27 cellular contexts compared by ENCODE assay signal in genomic region chr5:96074460-96075254, GRCh38.
A peak's percentile ranks its signal among the peaks of the same experiment; 100 is the strongest.
DNase-seq lines count a peak whose midpoint lies in the region; ATAC-seq and TF ChIP-seq lines count a peak whose summit lies in the region.
"Had no signal": no experiment of that assay in that cellular context is flagged by ENCODE, and none has a peak within 500 bp of the region (broad histone marks: within the 10 kb centered on the region; RNA-seq: fewer than 3 reads in every experiment).

No MANE protein-coding gene starts in this region.

- H3K9me3 Mint-ChIP-seq in HFFc6 = no peaks in the 10 kb centered on the region
- H3K9me3 Mint-ChIP-seq in WTC11 = no peaks in the 10 kb centered on the region
- H3K9me3 Mint-ChIP-seq: activated CD4-positive, alpha-beta memory T cell treated with anti-CD3 and anti-CD28 coated beads, Interleukin-2, amount 10 ng/mL, durations not matched to agents 7 days and 5 days; activated T-helper 17 cell treated with anti-CD3 and anti-CD28 coated beads, Interleukin-2, amount 50 U/mL, for 72 hours; H9; natural killer cell; T-helper 1 cell treated with Interleukin-12 subunit alpha and Interleukin-12 subunit beta and Interleukin-4 antibody, amounts not matched to agents 30 μg/mL and 1 μg/mL, for 36 hours had no signal

- POLR2A ChIA-PET in WTC11 (lab: Charles Lee) = no interaction called here

- H3K4me1 ChIP-seq in hepatocyte (ENCODE audit: insufficient read depth) (no peaks in the 10 kb centered on the region), aorta (ENCODE audit: control insufficient read depth in 1 of 2, insufficient read depth in 2 of 2, low read length in 2 of 2) (no peaks in the 10 kb centered on the region)
- no peaks in the 10 kb centered on the region for H3K4me1 ChIP-seq in effector memory CD4-positive, alpha-beta T cell (ENCODE audit: control insufficient read depth, insufficient read depth, low read length, poor library complexity, severe bottlenecking)
- H3K4me1 ChIP-seq: transverse colon had no signal

- H3K36me3 Mint-ChIP-seq in HFFc6 (ENCODE audit: low read depth) (peaks cover 35% of the 10 kb centered on the region), WTC11 (no peaks in the 10 kb centered on the region)
- H3K36me3 Mint-ChIP-seq: CD4-positive, alpha-beta memory T cell; natural killer cell had no signal

- intact Hi-C loops in aorta (cut with DNase I) = no loop called here

- WGBS in hepatocyte (ENCODE audit: low lambda C conversion rate, missing lambda C conversion rate) = 76% methylated on average over 3 of the region's 3 CpGs
- 42 to 46% methylated on average over 3 of the region's 3 CpGs for WGBS in aorta, 2 donors

- DNase-seq in A172 (ENCODE audit: low spot score) (peak; percentile 62), HFFc6 (no peak), WTC11 (ENCODE audit: low spot score) (no peak), hepatocyte (ENCODE audit: low spot score) (no peak), aorta (no peak)
- DNase-seq in effector memory CD4-positive, alpha-beta T cell = no peak
- DNase-seq: activated CD4-positive, alpha-beta memory T cell treated with anti-CD3 and anti-CD28 coated beads, Interleukin-2, amount 10 ng/mL, durations not matched to agents 7 days and 5 days; activated CD4-positive, CD25-positive, alpha-beta regulatory T cell treated with anti-CD3 and anti-CD28 coated beads, Interleukin-2, amount 50 U/mL, for 72 hours; activated CD8-positive, alpha-beta memory T cell treated with anti-CD3 and anti-CD28 coated beads, Interleukin-2, amount 50 U/mL, for 48 hours; activated naive CD4-positive, alpha-beta T cell treated with anti-CD3 and anti-CD28 coated beads, Interleukin-2, amount 50 U/mL, for 16 hours; amygdala; CD4-positive, alpha-beta memory T cell; dermis blood vessel endothelial cell; H9; islet precursor cell; Karpas-422; natural killer cell; NCI-H1694 treated with DMSO at 0.1 percent for 48 hours; NCI-H2171 treated with DMSO at 0.1 percent for 48 hours; ovary; retina; stimulated activated CD4-positive, alpha-beta T cell treated with anti-CD3 and anti-CD28 coated beads, Interleukin-2, amount 100 ng/mL, for 24 hours; transverse colon had no signal

- H3K27ac ChIP-seq in hepatocyte (no peak overlapping the region), aorta (ENCODE audit: low read depth in 1 of 2, low read length in 2 of 2) (no peak overlapping the region)
- no peak overlapping the region for H3K27ac ChIP-seq in effector memory CD4-positive, alpha-beta T cell (ENCODE audit: insufficient read depth, low read length, poor library complexity, severe bottlenecking)
- H3K27ac ChIP-seq: ovary, transverse colon had no signal

- no peaks in the 10 kb centered on the region for H3K9me3 ChIP-seq in hepatocyte (ENCODE audit: low read depth)
- H3K9me3 ChIP-seq in effector memory CD4-positive, alpha-beta T cell (ENCODE audit: control insufficient read depth, low read length) = no peaks in the 10 kb centered on the region
- H3K9me3 ChIP-seq in aorta (ENCODE audit: control insufficient read depth, low read length) = no peaks in the 10 kb centered on the region
- H3K9me3 ChIP-seq: ovary, transverse colon had no signal

- H3K4me1 Mint-ChIP-seq in HFFc6 (ENCODE audit: low read depth) (peaks cover 90% of the 10 kb centered on the region), WTC11 (peaks cover 12% of the 10 kb centered on the region)
- H3K4me1 Mint-ChIP-seq: CD4-positive, alpha-beta memory T cell; natural killer cell had no signal

- no peaks in the 10 kb centered on the region for H3K9me2 ChIP-seq in hepatocyte (replicated peaks; ENCODE audit: insufficient read depth)

- H2AFZ ChIP-seq in hepatocyte = no peak overlapping the region

- H3K4me3 Mint-ChIP-seq in HFFc6 (no peak overlapping the region; the same call in 1 of the 2 replicates), WTC11 (no peak overlapping the region)
- H3K4me3 Mint-ChIP-seq: activated CD4-positive, alpha-beta memory T cell treated with anti-CD3 and anti-CD28 coated beads, Interleukin-2, amount 10 ng/mL, durations not matched to agents 7 days and 5 days; activated T-helper 17 cell treated with anti-CD3 and anti-CD28 coated beads, Interleukin-2, amount 50 U/mL, for 72 hours; CD4-positive, alpha-beta memory T cell; H9; natural killer cell; T-helper 1 cell treated with Interleukin-12 subunit alpha and Interleukin-12 subunit beta and Interleukin-4 antibody, amounts not matched to agents 30 μg/mL and 1 μg/mL, for 36 hours had no signal

- ATAC-seq in WTC11 (no peak), HG03520 (IDR thresholded peaks at IDR 0.05; ENCODE audit: unreplicated experiment) (no peak), GM21786 (IDR thresholded peaks at IDR 0.05; ENCODE audit: unreplicated experiment) (no peak), aorta (ENCODE audit: low FRiP score) (no peak)
- ATAC-seq: activated T-helper 17 cell treated with anti-CD3 and anti-CD28 coated beads, Interleukin-2, amount 50 U/mL, for 72 hours; natural killer cell had no signal

- H4K20me1 ChIP-seq in hepatocyte (ENCODE audit: insufficient read depth, poor library complexity, severe bottlenecking) = no peaks in the 10 kb centered on the region

- H3K27ac Mint-ChIP-seq in HFFc6 = peak overlapping the region; percentile 9; the same call in 1 of the 2 replicates
- peak overlapping the region; percentile 25; the same call in 1 of the 2 replicates for H3K27ac Mint-ChIP-seq in WTC11
- H3K27ac Mint-ChIP-seq: activated CD4-positive, alpha-beta memory T cell treated with anti-CD3 and anti-CD28 coated beads, Interleukin-2, amount 10 ng/mL, durations not matched to agents 7 days and 5 days; activated T-helper 17 cell treated with anti-CD3 and anti-CD28 coated beads, Interleukin-2, amount 50 U/mL, for 72 hours; CD4-positive, alpha-beta memory T cell; H9; natural killer cell; T-helper 1 cell treated with Interleukin-12 subunit alpha and Interleukin-12 subunit beta and Interleukin-4 antibody, amounts not matched to agents 30 μg/mL and 1 μg/mL, for 36 hours had no signal

- CTCF ChIA-PET in WTC11 (lab: Charles Lee) = no interaction called here

- no peaks in the 10 kb centered on the region for H3K36me3 ChIP-seq in hepatocyte (replicated peaks; ENCODE audit: insufficient read depth, low read depth)
- H3K36me3 ChIP-seq in effector memory CD4-positive, alpha-beta T cell (ENCODE audit: control insufficient read depth, insufficient read depth, low read length) = no peaks in the 10 kb centered on the region
- no peaks in the 10 kb centered on the region for H3K36me3 ChIP-seq in aorta (ENCODE audit: control insufficient read depth in 1 of 2, insufficient read depth in 2 of 2, low read length in 1 of 2)
- H3K36me3 ChIP-seq: ovary, transverse colon had no signal

- H3K27me3 Mint-ChIP-seq in HFFc6 (ENCODE audit: insufficient read depth) (peaks cover 1% of the 10 kb centered on the region), WTC11 (ENCODE audit: low read depth) (peaks cover 4% of the 10 kb centered on the region; the same call in 1 of the 2 replicates)
- H3K27me3 Mint-ChIP-seq: activated CD4-positive, alpha-beta memory T cell treated with anti-CD3 and anti-CD28 coated beads, Interleukin-2, amount 10 ng/mL, durations not matched to agents 7 days and 5 days had no signal

- H3K4me3 ChIP-seq in hepatocyte (no peak overlapping the region), aorta (ENCODE audit: low read length in 2 of 2) (no peak overlapping the region)
- no peak overlapping the region for H3K4me3 ChIP-seq in effector memory CD4-positive, alpha-beta T cell (ENCODE audit: insufficient read depth, low read depth, low read length, poor library complexity, severe bottlenecking)
- H3K4me3 ChIP-seq: ovary, transverse colon had no signal

- TF ChIP-seq CTCF in HFFc6 (IDR thresholded peaks at IDR 0.05) = no peak
- TF ChIP-seq CTCF in WTC11 (IDR thresholded peaks at IDR 0.05) = no peak
- no peak for TF ChIP-seq CTCF in hepatocyte (IDR thresholded peaks at IDR 0.05; ENCODE audit: poor library complexity)

- peak overlapping the region; percentile 18 for H3K4me2 ChIP-seq in hepatocyte

- H3K79me2 ChIP-seq in hepatocyte = no peaks in the 10 kb centered on the region

- no peaks in the 10 kb centered on the region for H3K27me3 ChIP-seq in hepatocyte
- H3K27me3 ChIP-seq in effector memory CD4-positive, alpha-beta T cell (replicated peaks; ENCODE audit: control insufficient read depth, insufficient read depth, low read length, poor library complexity, severe bottlenecking) = no peaks in the 10 kb centered on the region
- H3K27me3 ChIP-seq in aorta (ENCODE audit: control insufficient read depth in 1 of 2, insufficient read depth in 2 of 2, low read length in 1 of 2) = no peaks in the 10 kb centered on the region
- H3K27me3 ChIP-seq: ovary, transverse colon had no signal

TF ChIP-seq in WTC11, 78 proteins besides CTCF, POLR2A, EP300 and RAD21:
- TF ChIP-seq NR3C1 (CRISPR knock-in tag; conservative IDR thresholded peaks at IDR 0.05; ENCODE audit: low read depth) = no peak
- TF ChIP-seq SMAD3 (CRISPR knock-in tag; IDR thresholded peaks at IDR 0.05; ENCODE audit: borderline replicate concordance) = no peak
- TF ChIP-seq HMGXB4 (CRISPR knock-in tag; IDR thresholded peaks at IDR 0.05) = no peak
- no peak for TF ChIP-seq MXD4 (CRISPR knock-in tag; IDR thresholded peaks at IDR 0.05; ENCODE audit: borderline replicate concordance)
- TF ChIP-seq GTF2I (CRISPR knock-in tag; conservative IDR thresholded peaks at IDR 0.05) = no peak
- no peak for TF ChIP-seq HMGA2 (CRISPR knock-in tag; IDR thresholded peaks at IDR 0.05)
- TF ChIP-seq ZBTB21 (CRISPR knock-in tag; IDR thresholded peaks at IDR 0.05; ENCODE audit: borderline replicate concordance) = no peak
- no peak for TF ChIP-seq FOXP1 (CRISPR knock-in tag; IDR thresholded peaks at IDR 0.05; ENCODE audit: borderline replicate concordance)
- no peak for TF ChIP-seq CREB1 (CRISPR knock-in tag; IDR thresholded peaks at IDR 0.05)
- no peak for TF ChIP-seq NFATC4 (CRISPR knock-in tag; IDR thresholded peaks at IDR 0.05)
- TF ChIP-seq TCF7 (CRISPR knock-in tag; IDR thresholded peaks at IDR 0.05; ENCODE audit: low read depth) = no peak
- no peak for TF ChIP-seq ZNF121 (CRISPR knock-in tag; IDR thresholded peaks at IDR 0.05)
